Comparison of ENCODE assay signal across 19 cellular contexts in genomic region chr3:150691414-150692040, GRCh38. TPM values are rescaled to one million over a fixed set of nuclear protein-coding genes. Genes with fewer than 3 reads are reported as not detected.
"Had no signal": no experiment of that assay in that cellular context is flagged by ENCODE, and none has a peak within 500 bp of the region (broad histone marks: within the 10 kb centered on the region; RNA-seq: fewer than 3 reads in every experiment).

No MANE protein-coding gene starts in this region.

- H3K79me2 ChIP-seq: parathyroid adenoma had no signal

- H3K27me3 ChIP-seq: spleen, tibial artery, upper lobe of left lung, uterus had no signal

- H3K27ac ChIP-seq: foreskin keratinocyte, left ventricle myocardium inferior, lower lobe of right lung, parathyroid adenoma, spleen, tibial artery, upper lobe of left lung, uterus had no signal

- DNase-seq: dermis blood vessel endothelial cell; foreskin keratinocyte; kidney; left cardiac atrium; left ventricle myocardium inferior; lower lobe of right lung; naive B cell; spleen; stimulated activated CD4-positive, alpha-beta T cell treated with anti-CD3 and anti-CD28 coated beads, Interleukin-15, amount 100 ng/mL, for 24 hours; stimulated activated CD4-positive, alpha-beta T cell treated with anti-CD3 and anti-CD28 coated beads, Interleukin-1b, Interleukin-23, amount 100 ng/mL, for 48 hours; stimulated activated CD4-positive, alpha-beta T cell treated with anti-CD3 and anti-CD28 coated beads, Interleukin-4, amount 100 ng/mL, for 24 hours; tibial artery; upper lobe of left lung; uterus had no signal

- H3K9me3 ChIP-seq: tibial artery, uterus had no signal

- H2AFZ ChIP-seq: parathyroid adenoma had no signal

- H3K4me3 ChIP-seq: left ventricle myocardium inferior, lower lobe of right lung, spleen, tibial artery, upper lobe of left lung, uterus had no signal

- H3K36me3 ChIP-seq: left ventricle myocardium inferior, lower lobe of right lung, spleen, tibial artery, upper lobe of left lung, uterus had no signal

- H3K4me1 ChIP-seq: foreskin keratinocyte, left ventricle myocardium inferior, lower lobe of right lung, parathyroid adenoma, spleen, tibial artery, upper lobe of left lung, uterus had no signal

RNA-seq across cellular contexts. Expression of gene ERICH6, which starts 12.2 kb away (rescaled TPM):
- total RNA-seq: dermis blood vessel endothelial cell, endothelial cell of umbilical vein, foreskin keratinocyte, lower lobe of right lung, omental fat pad, pulmonary artery endothelial cell, skeletal muscle tissue, spleen, uterus had no signal
